ENCODE assay signal across 1 cellular context in the genomic region with DNA sequence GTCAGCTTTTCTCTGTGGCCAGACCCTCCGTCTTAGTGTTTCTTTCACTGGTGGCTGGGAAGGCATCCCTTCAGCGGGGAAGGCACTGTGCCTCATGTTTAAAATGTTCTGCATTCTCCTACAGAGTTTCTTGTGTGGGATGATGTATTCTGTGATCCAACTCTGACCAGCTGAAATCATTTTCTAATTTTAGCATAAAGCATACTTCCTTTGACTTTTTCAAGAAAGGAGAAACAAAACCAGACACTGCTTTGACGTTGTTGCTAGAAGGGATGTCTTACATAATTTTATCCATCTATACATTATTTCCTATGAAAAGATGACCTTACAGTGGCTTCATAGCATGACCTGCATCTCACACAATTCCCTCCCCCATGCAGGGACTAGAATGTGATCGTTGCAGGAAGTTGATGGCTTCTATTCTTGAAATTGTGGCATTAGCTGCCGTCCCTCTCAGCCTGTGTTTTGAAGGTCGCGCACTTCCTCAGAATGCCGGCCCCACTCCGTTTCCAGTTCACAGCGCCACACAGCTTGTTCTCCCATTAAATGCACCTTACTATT.
TF ChIP-seq lines count a peak whose summit lies in the region.

No MANE protein-coding gene starts in this region.

TF ChIP-seq in HepG2, 621 proteins besides CTCF, POLR2A, EP300 and RAD21 (continued from another document):
- TF ChIP-seq, protein P1, sequence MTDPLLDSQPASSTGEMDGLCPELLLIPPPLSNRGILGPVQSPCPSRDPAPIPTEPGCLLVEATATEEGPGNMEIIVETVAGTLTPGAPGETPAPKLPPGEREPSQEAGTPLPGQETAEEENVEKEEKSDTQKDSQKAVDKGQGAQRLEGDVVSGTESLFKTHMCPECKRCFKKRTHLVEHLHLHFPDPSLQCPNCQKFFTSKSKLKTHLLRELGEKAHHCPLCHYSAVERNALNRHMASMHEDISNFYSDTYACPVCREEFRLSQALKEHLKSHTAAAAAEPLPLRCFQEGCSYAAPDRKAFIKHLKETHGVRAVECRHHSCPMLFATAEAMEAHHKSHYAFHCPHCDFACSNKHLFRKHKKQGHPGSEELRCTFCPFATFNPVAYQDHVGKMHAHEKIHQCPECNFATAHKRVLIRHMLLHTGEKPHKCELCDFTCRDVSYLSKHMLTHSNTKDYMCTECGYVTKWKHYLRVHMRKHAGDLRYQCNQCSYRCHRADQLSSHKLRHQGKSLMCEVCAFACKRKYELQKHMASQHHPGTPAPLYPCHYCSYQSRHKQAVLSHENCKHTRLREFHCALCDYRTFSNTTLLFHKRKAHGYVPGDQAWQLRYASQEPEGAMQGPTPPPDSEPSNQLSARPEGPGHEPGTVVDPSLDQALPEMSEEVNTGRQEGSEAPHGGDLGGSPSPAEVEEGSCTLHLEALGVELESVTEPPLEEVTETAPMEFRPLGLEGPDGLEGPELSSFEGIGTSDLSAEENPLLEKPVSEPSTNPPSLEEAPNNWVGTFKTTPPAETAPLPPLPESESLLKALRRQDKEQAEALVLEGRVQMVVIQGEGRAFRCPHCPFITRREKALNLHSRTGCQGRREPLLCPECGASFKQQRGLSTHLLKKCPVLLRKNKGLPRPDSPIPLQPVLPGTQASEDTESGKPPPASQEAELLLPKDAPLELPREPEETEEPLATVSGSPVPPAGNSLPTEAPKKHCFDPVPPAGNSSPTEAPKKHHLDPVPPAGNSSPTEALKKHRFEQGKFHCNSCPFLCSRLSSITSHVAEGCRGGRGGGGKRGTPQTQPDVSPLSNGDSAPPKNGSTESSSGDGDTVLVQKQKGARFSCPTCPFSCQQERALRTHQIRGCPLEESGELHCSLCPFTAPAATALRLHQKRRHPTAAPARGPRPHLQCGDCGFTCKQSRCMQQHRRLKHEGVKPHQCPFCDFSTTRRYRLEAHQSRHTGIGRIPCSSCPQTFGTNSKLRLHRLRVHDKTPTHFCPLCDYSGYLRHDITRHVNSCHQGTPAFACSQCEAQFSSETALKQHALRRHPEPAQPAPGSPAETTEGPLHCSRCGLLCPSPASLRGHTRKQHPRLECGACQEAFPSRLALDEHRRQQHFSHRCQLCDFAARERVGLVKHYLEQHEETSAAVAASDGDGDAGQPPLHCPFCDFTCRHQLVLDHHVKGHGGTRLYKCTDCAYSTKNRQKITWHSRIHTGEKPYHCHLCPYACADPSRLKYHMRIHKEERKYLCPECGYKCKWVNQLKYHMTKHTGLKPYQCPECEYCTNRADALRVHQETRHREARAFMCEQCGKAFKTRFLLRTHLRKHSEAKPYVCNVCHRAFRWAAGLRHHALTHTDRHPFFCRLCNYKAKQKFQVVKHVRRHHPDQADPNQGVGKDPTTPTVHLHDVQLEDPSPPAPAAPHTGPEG (CRISPR knock-in tag; IDR thresholded peaks at IDR 0.05): no peak
- no peak for TF ChIP-seq ONECUT2 (CRISPR knock-in tag; IDR thresholded peaks at IDR 0.05)
- no peak for TF ChIP-seq RNF2 (conservative IDR thresholded peaks at IDR 0.05; ENCODE audit: low read depth)
TF ChIP-seq in HepG2: peak in this region for 0.
